23 cellular contexts compared by ENCODE assay signal in genomic region chr7:11584406-11585031, GRCh38.
"Had no signal": no experiment of that assay in that cellular context is flagged by ENCODE, and none has a peak within 500 bp of the region (broad histone marks: within the 10 kb centered on the region; RNA-seq: fewer than 3 reads in every experiment).

No MANE protein-coding gene starts in this region.

- H3K27ac ChIP-seq: brain microvascular endothelial cell, Peyer's patch, RWPE1, SJCRH30 had no signal

- FAIRE-seq: colon had no signal

- H3K9me3 ChIP-seq: Peyer's patch, SJCRH30 had no signal

- H3K27me3 ChIP-seq: brain microvascular endothelial cell, Peyer's patch, SJCRH30 had no signal

- H3K36me3 ChIP-seq: brain microvascular endothelial cell, Peyer's patch, SJCRH30 had no signal

- ATAC-seq: activated CD4-positive, CD25-positive, alpha-beta regulatory T cell treated with anti-CD3 and anti-CD28 coated beads, Interleukin-2, amount 50 U/mL, for 24 hours; activated CD8-positive, alpha-beta T cell treated with anti-CD3 and anti-CD28 coated beads for 36 hours; activated T-cell treated with anti-CD3 and anti-CD28 coated beads, Interleukin-2, amount 50 U/mL, for 72 hours had no signal

- DNase-seq: activated CD4-positive, alpha-beta T cell treated with anti-CD3 and anti-CD28 coated beads for 4 hours; activated CD8-positive, alpha-beta memory T cell treated with anti-CD3 and anti-CD28 coated beads, Interleukin-2, amount 50 U/mL, for 4 hours; activated CD8-positive, alpha-beta T cell treated with anti-CD3 and anti-CD28 coated beads for 36 hours; activated gamma-delta T cell treated with Interleukin-2 at 50 U/mL for 16 hours; activated naive CD4-positive, alpha-beta T cell treated with anti-CD3 and anti-CD28 coated beads, Interleukin-2, amount 10 ng/mL, durations not matched to agents 7 days and 5 days; activated naive CD8-positive, alpha-beta T cell treated with anti-CD3 and anti-CD28 coated beads for 36 hours; activated T-cell treated with anti-CD3 and anti-CD28 coated beads, Interleukin-2, amount 50 U/mL, for 72 hours; brain microvascular endothelial cell; cerebellar nuclear complex; Kasumi-1; NCI-H1105 treated with DMSO at 0.1 percent for 48 hours; NCI-H1436 treated with DMSO at 0.1 percent for 48 hours; NCI-H187; NCI-H2081; NCI-H446; NCI-H524; OCI-M1; Peyer's patch; Right ventricle myocardium superior; SJCRH30 had no signal

- H3K4me1 ChIP-seq: Peyer's patch, SJCRH30 had no signal

- H3K4me3 ChIP-seq: Peyer's patch, SJCRH30 had no signal
